ENCODE assay signal across 16 cellular contexts in genomic region chr9:17532461-17532860, GRCh38.
DNase-seq lines count a peak whose midpoint lies in the region.
"Had no signal": no experiment of that assay in that cellular context is flagged by ENCODE, and none has a peak within 500 bp of the region (broad histone marks: within the 10 kb centered on the region; RNA-seq: fewer than 3 reads in every experiment).

No MANE protein-coding gene starts in this region.

- DNase-seq in NCI-H2107 treated with DMSO at 0.1 percent for 48 hours (lab: John Stamatoyannopoulos, UW; ENCODE audit: unreplicated experiment) = peak; percentile 8
- no peak for DNase-seq in NCI-H2107 (lab: John Stamatoyannopoulos, UW)
- peak; percentile 14 for DNase-seq in COLO668 (lab: John Stamatoyannopoulos, UW; ENCODE audit: unreplicated experiment)
- DNase-seq in NCI-H146 (lab: John Stamatoyannopoulos, UW) = peak; percentile 94
- DNase-seq in NCI-H524 treated with DMSO at 0.1 percent for 48 hours (lab: John Stamatoyannopoulos, UW) = peak; percentile 89
- DNase-seq in stimulated activated CD8-positive, alpha-beta memory T cell treated with anti-CD3 and anti-CD28 coated beads, Interleukin-4, amount 100 ng/mL, for 48 hours = no peak
- DNase-seq in activated T-cell treated with anti-CD3 and anti-CD28 coated beads for 4 hours = no peak
- DNase-seq: CD8-positive, alpha-beta memory T cell; EL; GF-D8; NCI-H1436 treated with DMSO at 0.1 percent for 48 hours; NCI-H2081; PC-9; RPMI8226; SHP77; T1000 had no signal

Comparison
In these comparisons a context has a peak if more than half of its experiments do, and no peak if none do; other contexts are left out.
1. DNase-seq: peak in NCI-H2107 treated with DMSO at 0.1 percent for 48 hours (single experiment), COLO668 (single experiment), NCI-H146 (single experiment) and NCI-H524 treated with DMSO at 0.1 percent for 48 hours (single experiment); none in NCI-H2107 (single experiment), stimulated activated CD8-positive, alpha-beta memory T cell treated with anti-CD3 and anti-CD28 coated beads, Interleukin-4, amount 100 ng/mL, for 48 hours (single experiment) and activated T-cell treated with anti-CD3 and anti-CD28 coated beads for 4 hours (single experiment).